ENCODE assay signal across 24 cellular contexts in genomic region chr21:44594406-44594916, GRCh38. TPM values are rescaled to one million over a fixed set of nuclear protein-coding genes. Genes with fewer than 3 reads are reported as not detected.
"Had no signal": no experiment of that assay in that cellular context is flagged by ENCODE, and none has a peak within 500 bp of the region (broad histone marks: within the 10 kb centered on the region; RNA-seq: fewer than 3 reads in every experiment).

No MANE protein-coding gene starts in this region.

- H3K36me3 ChIP-seq: brain microvascular endothelial cell, left lung, stomach, thoracic aorta had no signal

- H3K4me3 ChIP-seq: left lung, mucosa of descending colon, skin epidermis, stomach, thoracic aorta had no signal

- H3K9me3 ChIP-seq: left lung, mucosa of descending colon, thoracic aorta had no signal

- H3K9ac ChIP-seq: parathyroid adenoma had no signal

- H3K27me3 ChIP-seq: foreskin keratinocyte had no signal

- H3K4me1 ChIP-seq: foreskin keratinocyte, left lung, parathyroid adenoma, stomach had no signal

- DNase-seq: activated CD4-positive, alpha-beta T cell treated with anti-CD3 and anti-CD28 coated beads, Interleukin-2, amount 50 U/mL, for 48 hours; activated CD4-positive, CD25-positive, alpha-beta regulatory T cell treated with anti-CD3 and anti-CD28 coated beads, Interleukin-2, amount 50 U/mL, for 72 hours; activated gamma-delta T cell; activated T-cell treated with anti-CD3 and anti-CD28 coated beads, Interleukin-2, amount 50 U/mL, for 72 hours; anterior cingulate cortex; brain microvascular endothelial cell; cortex of kidney; effector CD4-positive, alpha-beta T cell; foreskin keratinocyte; glutamatergic neuron; hypothalamus; kidney; left lung; mammary epithelial cell; mucosa of descending colon; naive thymus-derived CD4-positive, alpha-beta T cell; retina; stimulated activated CD4-positive, alpha-beta T cell treated with anti-CD3 and anti-CD28 coated beads, Interleukin-4, amount 100 ng/mL, for 4 hours; stomach; T-helper 9 cell had no signal

- H3K27ac ChIP-seq: brain microvascular endothelial cell, foreskin keratinocyte, left lung, parathyroid adenoma, skin epidermis, stomach, thoracic aorta had no signal

- H3K27ac Mint-ChIP-seq: activated T-cell treated with anti-CD3 and anti-CD28 coated beads, Interleukin-2, amount 50 U/mL, for 72 hours had no signal

- H3K4me3 Mint-ChIP-seq: activated T-cell treated with anti-CD3 and anti-CD28 coated beads, Interleukin-2, amount 50 U/mL, for 72 hours; naive thymus-derived CD4-positive, alpha-beta T cell had no signal

RNA-seq across cellular contexts. Expression of gene KRTAP10-6, which starts 2.2 kb away (rescaled TPM):
- total RNA-seq: activated T-cell treated with anti-CD3 and anti-CD28 coated beads, Interleukin-2, amount 50 U/mL, for 72 hours; endothelial cell of umbilical vein; foreskin keratinocyte; kidney; left lung; mammary epithelial cell; mucosa of descending colon; naive thymus-derived CD4-positive, alpha-beta T cell; stomach; thoracic aorta had no signal

RNA-seq across cellular contexts. Expression of gene KRTAP10-7, which starts 5.9 kb away (rescaled TPM):
- total RNA-seq: activated T-cell treated with anti-CD3 and anti-CD28 coated beads, Interleukin-2, amount 50 U/mL, for 72 hours; endothelial cell of umbilical vein; foreskin keratinocyte; kidney; left lung; mammary epithelial cell; mucosa of descending colon; naive thymus-derived CD4-positive, alpha-beta T cell; stomach; thoracic aorta had no signal

RNA-seq across cellular contexts. Expression of gene KRTAP10-5, which starts 14.1 kb away (rescaled TPM):
- total RNA-seq: activated T-cell treated with anti-CD3 and anti-CD28 coated beads, Interleukin-2, amount 50 U/mL, for 72 hours; endothelial cell of umbilical vein; foreskin keratinocyte; kidney; left lung; mammary epithelial cell; mucosa of descending colon; naive thymus-derived CD4-positive, alpha-beta T cell; stomach; thoracic aorta had no signal

RNA-seq across cellular contexts. Expression of gene KRTAP10-8, which starts 17.4 kb away (rescaled TPM):
- total RNA-seq: activated T-cell treated with anti-CD3 and anti-CD28 coated beads, Interleukin-2, amount 50 U/mL, for 72 hours; endothelial cell of umbilical vein; foreskin keratinocyte; kidney; left lung; mammary epithelial cell; mucosa of descending colon; naive thymus-derived CD4-positive, alpha-beta T cell; stomach; thoracic aorta had no signal

RNA-seq across cellular contexts. Expression of gene KRTAP10-4, which starts 20.9 kb away (rescaled TPM):
- total RNA-seq: activated T-cell treated with anti-CD3 and anti-CD28 coated beads, Interleukin-2, amount 50 U/mL, for 72 hours; endothelial cell of umbilical vein; foreskin keratinocyte; kidney; left lung; mammary epithelial cell; mucosa of descending colon; naive thymus-derived CD4-positive, alpha-beta T cell; stomach; thoracic aorta had no signal
